Comparison of ENCODE assay signal across 21 cellular contexts in genomic region chr13:20974981-20975585, GRCh38.
"Had no signal": no experiment of that assay in that cellular context is flagged by ENCODE, and none has a peak within 500 bp of the region (broad histone marks: within the 10 kb centered on the region; RNA-seq: fewer than 3 reads in every experiment).

No MANE protein-coding gene starts in this region.

- ATAC-seq: activated CD8-positive, alpha-beta T cell treated with anti-CD3 and anti-CD28 coated beads, Interleukin-2, amount 10 ng/mL, durations not matched to agents 7 days and 5 days; activated naive CD4-positive, alpha-beta T cell treated with anti-CD3 and anti-CD28 coated beads, Interleukin-2, amount 50 U/mL, for 72 hours; gastroesophageal sphincter; left cardiac atrium; naive thymus-derived CD8-positive, alpha-beta T cell had no signal

- H3K9me3 ChIP-seq: colonic mucosa, gastroesophageal sphincter, sigmoid colon, spleen had no signal

- H3K27ac Mint-ChIP-seq: activated CD4-positive, alpha-beta T cell treated with anti-CD3 and anti-CD28 coated beads, Interleukin-2, amount 10 ng/mL, durations not matched to agents 7 days and 5 days; activated CD8-positive, alpha-beta T cell treated with anti-CD3 and anti-CD28 coated beads, Interleukin-2, amount 10 ng/mL, durations not matched to agents 7 days and 5 days; activated naive CD4-positive, alpha-beta T cell treated with anti-CD3 and anti-CD28 coated beads, Interleukin-2, amount 50 U/mL, for 72 hours; naive thymus-derived CD8-positive, alpha-beta T cell; progenitor cell of endocrine pancreas had no signal

- H3K27ac ChIP-seq: colonic mucosa, epithelial cell of prostate, gastroesophageal sphincter, sigmoid colon, spleen, VCaP had no signal

- H3K4me3 Mint-ChIP-seq: activated CD4-positive, alpha-beta T cell treated with anti-CD3 and anti-CD28 coated beads, Interleukin-2, amount 10 ng/mL, durations not matched to agents 7 days and 5 days; activated CD8-positive, alpha-beta T cell treated with anti-CD3 and anti-CD28 coated beads, Interleukin-2, amount 10 ng/mL, durations not matched to agents 7 days and 5 days; central memory CD8-positive, alpha-beta T cell; naive thymus-derived CD8-positive, alpha-beta T cell had no signal

- DNase-seq: activated CD4-positive, alpha-beta T cell treated with anti-CD3 and anti-CD28 coated beads, Interleukin-2, amount 10 ng/mL, durations not matched to agents 7 days and 5 days; activated CD4-positive, CD25-positive, alpha-beta regulatory T cell treated with anti-CD3 and anti-CD28 coated beads, Interleukin-2, amount 50 U/mL, for 72 hours; activated CD8-positive, alpha-beta T cell treated with anti-CD3 and anti-CD28 coated beads, Interleukin-2, amount 10 ng/mL, durations not matched to agents 7 days and 5 days; activated gamma-delta T cell treated with Interleukin-2 at 50 U/mL for 16 hours; activated T-cell treated with anti-CD3 and anti-CD28 coated beads, Interleukin-2, amount 50 U/mL, for 1 hour; colonic mucosa; head of caudate nucleus; left cardiac atrium; mesendoderm; naive thymus-derived CD8-positive, alpha-beta T cell; retina; sigmoid colon; spleen; stimulated activated CD4-positive, alpha-beta T cell treated with anti-CD3 and anti-CD28 coated beads, Interleukin-4, amount 100 ng/mL, for 1 hour; stimulated activated naive CD4-positive, alpha-beta T cell treated with Interleukin-2 at 50 U/mL for 16 hours had no signal

- H3K4me1 Mint-ChIP-seq: central memory CD8-positive, alpha-beta T cell; naive thymus-derived CD8-positive, alpha-beta T cell had no signal

- H3K9me3 Mint-ChIP-seq: activated CD4-positive, alpha-beta T cell treated with anti-CD3 and anti-CD28 coated beads, Interleukin-2, amount 10 ng/mL, durations not matched to agents 7 days and 5 days; activated naive CD4-positive, alpha-beta T cell treated with anti-CD3 and anti-CD28 coated beads, Interleukin-2, amount 50 U/mL, for 72 hours; central memory CD8-positive, alpha-beta T cell; naive thymus-derived CD8-positive, alpha-beta T cell had no signal

- H3K4me1 ChIP-seq: colonic mucosa, gastroesophageal sphincter, sigmoid colon, spleen had no signal

- H3K27me3 Mint-ChIP-seq: activated CD4-positive, alpha-beta T cell treated with anti-CD3 and anti-CD28 coated beads, Interleukin-2, amount 10 ng/mL, durations not matched to agents 7 days and 5 days; central memory CD8-positive, alpha-beta T cell; naive thymus-derived CD8-positive, alpha-beta T cell; progenitor cell of endocrine pancreas had no signal

- H3K27me3 ChIP-seq: colonic mucosa, gastroesophageal sphincter, sigmoid colon, spleen had no signal

- H3K4me3 ChIP-seq: colonic mucosa, gastroesophageal sphincter, sigmoid colon, spleen had no signal

- H3K36me3 Mint-ChIP-seq: activated naive CD4-positive, alpha-beta T cell treated with anti-CD3 and anti-CD28 coated beads, Interleukin-2, amount 50 U/mL, for 72 hours had no signal
